In genomic region chr3:105869531-105869833, GRCh38 we compare ENCODE assay signal across 8 cellular contexts. TPM values are rescaled to one million over a fixed set of nuclear protein-coding genes. Genes with fewer than 3 reads are reported as not detected.
DNase-seq lines count a peak whose midpoint lies in the region; ATAC-seq and TF ChIP-seq lines count a peak whose summit lies in the region.

No MANE protein-coding gene starts in this region.

- no peaks in the 10 kb centered on the region for H3K9me3 ChIP-seq in ascending aorta
- no peaks in the 10 kb centered on the region for H3K9me3 ChIP-seq in liver (ENCODE audit: control insufficient read depth in 4 of 4, low read length in 3 of 4)
- H3K9me3 ChIP-seq in thyroid gland = no peaks in the 10 kb centered on the region

- peak overlapping the region; percentile 89 for H3K27ac Mint-ChIP-seq in activated CD8-positive, alpha-beta memory T cell treated with anti-CD3 and anti-CD28 coated beads, Interleukin-2, amount 10 ng/mL, durations not matched to agents 7 days and 5 days

- H3K4me1 ChIP-seq in ascending aorta = peaks cover 0 to 12% of the 10 kb centered on the region in 2 donors
- H3K4me1 ChIP-seq in liver (ENCODE audit: control insufficient read depth in 4 of 4, insufficient read depth in 4 of 4, low read length in 3 of 4) = peaks cover 3 to 27% (median 9%) of the 10 kb centered on the region in 4 donors
- peaks cover 29 to 32% of the 10 kb centered on the region in 2 donors for H3K4me1 ChIP-seq in thyroid gland

- WGBS in liver = 0% methylated on average over 3 of the region's 3 CpGs
- 0 to 1% methylated on average over 3 of the region's 3 CpGs for WGBS in thyroid gland, 2 donors

- ATAC-seq in activated CD8-positive, alpha-beta memory T cell treated with anti-CD3 and anti-CD28 coated beads, Interleukin-2, amount 10 ng/mL, durations not matched to agents 7 days and 5 days = no peak
- ATAC-seq in GM19324 (IDR thresholded peaks at IDR 0.05; ENCODE audit: low FRiP score, unreplicated experiment) (no peak), GM21825 (IDR thresholded peaks at IDR 0.05; ENCODE audit: unreplicated experiment) (no peak)

- H3K27me3 ChIP-seq in ascending aorta (no peaks in the 10 kb centered on the region), liver (ENCODE audit: control insufficient read depth in 4 of 4, insufficient read depth in 4 of 4, low read length in 3 of 4) (no peaks in the 10 kb centered on the region), thyroid gland (no peaks in the 10 kb centered on the region)

- TF ChIP-seq RAD21 in liver (IDR thresholded peaks at IDR 0.05) = peak in 1 of 2 donors; percentile 37

- no peaks in the 10 kb centered on the region for H3K27me3 Mint-ChIP-seq in activated CD8-positive, alpha-beta memory T cell treated with anti-CD3 and anti-CD28 coated beads, Interleukin-2, amount 10 ng/mL, durations not matched to agents 7 days and 5 days

- H3K27ac ChIP-seq in ascending aorta (peak overlapping the region; percentile 98 to 99), liver (ENCODE audit: low read depth in 1 of 2, low read length in 2 of 2) (peak overlapping the region; percentile 68 to 98), thyroid gland (peak overlapping the region; percentile 93 to 99 (median 99))

- no peaks in the 10 kb centered on the region for H3K9me3 Mint-ChIP-seq in activated CD8-positive, alpha-beta memory T cell treated with anti-CD3 and anti-CD28 coated beads, Interleukin-2, amount 10 ng/mL, durations not matched to agents 7 days and 5 days (ENCODE audit: low read depth)

- TF ChIP-seq POLR2A in thyroid gland (IDR thresholded peaks at IDR 0.05) = peak in 1 of 2 donors; percentile 82

- H3K9ac ChIP-seq in liver (ENCODE audit: low read depth in 1 of 2, low read length in 2 of 2) = peak overlapping the region; percentile 51 to 80

- peaks cover 37% of the 10 kb centered on the region for H3K4me1 Mint-ChIP-seq in activated CD8-positive, alpha-beta memory T cell treated with anti-CD3 and anti-CD28 coated beads, Interleukin-2, amount 10 ng/mL, durations not matched to agents 7 days and 5 days

- H3K4me3 ChIP-seq in ascending aorta (peak overlapping the region; percentile 97 to 100), liver (ENCODE audit: low read depth in 1 of 3, low read length in 3 of 3) (peak overlapping the region; percentile 65 to 100 (median 87)), thyroid gland (replicated peaks in 1 of 3) (peak overlapping the region; percentile 2 to 97 (median 83))

- no peak for TF ChIP-seq CTCF in ascending aorta (IDR thresholded peaks at IDR 0.05)
- TF ChIP-seq CTCF in liver (IDR thresholded peaks at IDR 0.05; ENCODE audit: low read depth, low read length, missing input control) = no peak
- TF ChIP-seq CTCF in thyroid gland (IDR thresholded peaks at IDR 0.05) = no peak

- H3K4me3 Mint-ChIP-seq in activated CD8-positive, alpha-beta memory T cell treated with anti-CD3 and anti-CD28 coated beads, Interleukin-2, amount 10 ng/mL, durations not matched to agents 7 days and 5 days = peak overlapping the region; percentile 90

- DNase-seq in activated CD8-positive, alpha-beta memory T cell treated with anti-CD3 and anti-CD28 coated beads, Interleukin-2, amount 10 ng/mL, durations not matched to agents 7 days and 5 days = no peak
- DNase-seq in activated CD8-positive, alpha-beta memory T cell treated with anti-CD3 and anti-CD28 coated beads for 24 hours = no peak
- DNase-seq in ascending aorta (ENCODE audit: low spot score in 2 of 2) (no peak), thyroid gland (no peak), H4 (ENCODE audit: low spot score) (no peak)

- CTCF ChIA-PET in activated CD8-positive, alpha-beta memory T cell treated with anti-CD3 and anti-CD28 coated beads, Interleukin-2, amount 10 ng/mL, durations not matched to agents 7 days and 5 days (lab: Charles Lee) = interaction anchor here (0.7 to 1.0 kb wide), 2 partner anchors 11 to 141 kb away, joined by 3 read pairs; no protein-coding TSS in a partner anchor

- intact Hi-C loops in ascending aorta (cut with DNase I) = loop anchor here (1.0 to 10.0 kb wide), 5 partner anchors 37 to 502 kb away; partner anchors contain the start of gene ALCAM
- intact Hi-C loops in thyroid gland (cut with DNase I) = no loop called here

- peaks cover 0 to 5% of the 10 kb centered on the region in 2 donors for H3K36me3 ChIP-seq in ascending aorta
- peaks cover 0 to 5% (median 0%) of the 10 kb centered on the region in 4 donors for H3K36me3 ChIP-seq in liver (ENCODE audit: control insufficient read depth in 4 of 4, insufficient read depth in 3 of 4, low read depth in 1 of 4, low read length in 3 of 4)
- no peaks in the 10 kb centered on the region for H3K36me3 ChIP-seq in thyroid gland

- peaks cover 29% of the 10 kb centered on the region for H3K36me3 Mint-ChIP-seq in activated CD8-positive, alpha-beta memory T cell treated with anti-CD3 and anti-CD28 coated beads, Interleukin-2, amount 10 ng/mL, durations not matched to agents 7 days and 5 days

TF ChIP-seq in liver, 16 proteins besides CTCF, POLR2A, EP300 and RAD21:
- TF ChIP-seq REST (IDR thresholded peaks at IDR 0.05) (peak; percentile 66), YY1 (IDR thresholded peaks at IDR 0.05) (peak; percentile 42), JUND (IDR thresholded peaks at IDR 0.05) (peak; percentile 33 to 42), TAF1 (conservative IDR thresholded peaks at IDR 0.05) (peak; percentile 87), HNF4G (IDR thresholded peaks at IDR 0.05) (no peak), SP1 (IDR thresholded peaks at IDR 0.05) (peak; percentile 63), ATF3 (IDR thresholded peaks at IDR 0.05) (no peak), FOXA1 (IDR thresholded peaks at IDR 0.05) (no peak), MAX (IDR thresholded peaks at IDR 0.05) (no peak), HNF4A (conservative IDR thresholded peaks at IDR 0.05) (no peak), RXRA (IDR thresholded peaks at IDR 0.05) (no peak), FOXA2 (IDR thresholded peaks at IDR 0.05) (no peak), EGR1 (IDR thresholded peaks at IDR 0.05; ENCODE audit: low read depth in 2 of 2) (no peak), ZBTB33 (IDR thresholded peaks at IDR 0.05) (peak; percentile 13), GABPA (IDR thresholded peaks at IDR 0.05 in 1 of 2, conservative IDR thresholded peaks at IDR 0.05 in 1 of 2) (no peak), NR2F2 (IDR thresholded peaks at IDR 0.05) (no peak)

RNA-seq across cellular contexts. Expression of gene CBLB, which starts 0.7 kb away (rescaled TPM):
- 100 to 1,000 TPM; 125 to 158 TPM for total RNA-seq in activated CD8-positive, alpha-beta memory T cell treated with anti-CD3 and anti-CD28 coated beads, Interleukin-2, amount 10 ng/mL, durations not matched to agents 7 days and 5 days
- total RNA-seq in ascending aorta (30.0 TPM), liver (10 to 100 TPM; 11.6 to 22.8 TPM), thyroid gland (100 to 1,000 TPM in 1 of 4 donors, 10 to 100 TPM in 3; 61.8 to 119 (median 83.4) TPM)
- 1 to 10 TPM; 3.1 to 7.9 TPM for polyA plus RNA-seq in liver
- total RNA-seq in H4 (2014; rRNA removed; shearing (Covaris generic)) = 22.4 and 22.5 TPM in 2 replicates
